ENCODE assay signal across 1 cellular context in genomic region chr19:49120325-49120683, GRCh38.
TF ChIP-seq lines count a peak whose summit lies in the region.

No MANE protein-coding gene starts in this region.

TF ChIP-seq in WTC11, 78 proteins besides CTCF, POLR2A, EP300 and RAD21 (continued from another document):
- no peak for TF ChIP-seq ARID4B (CRISPR knock-in tag; IDR thresholded peaks at IDR 0.05; ENCODE audit: borderline replicate concordance)
- 0 out of 2 replicates have a peak, but pooled peaks have one; percentile 3 for TF ChIP-seq FOXP1 (CRISPR knock-in tag; IDR thresholded peaks at IDR 0.05; ENCODE audit: borderline replicate concordance)
- TF ChIP-seq MLX (CRISPR knock-in tag; IDR thresholded peaks at IDR 0.05): no peak
- TF ChIP-seq USF1 (CRISPR knock-in tag; IDR thresholded peaks at IDR 0.05): peak; percentile 5; the same call in 1 of the 2 replicates
- TF ChIP-seq ATF3 (CRISPR knock-in tag; conservative IDR thresholded peaks at IDR 0.05): no peak
- no peak for TF ChIP-seq NFATC4 (CRISPR knock-in tag; IDR thresholded peaks at IDR 0.05)
- TF ChIP-seq PRDM15 (CRISPR knock-in tag; IDR thresholded peaks at IDR 0.05): peak; percentile 20; the same call in 1 of the 2 replicates
- TF ChIP-seq ELF4 (CRISPR knock-in tag; IDR thresholded peaks at IDR 0.05; ENCODE audit: low read depth): no peak
